In the genomic region with DNA sequence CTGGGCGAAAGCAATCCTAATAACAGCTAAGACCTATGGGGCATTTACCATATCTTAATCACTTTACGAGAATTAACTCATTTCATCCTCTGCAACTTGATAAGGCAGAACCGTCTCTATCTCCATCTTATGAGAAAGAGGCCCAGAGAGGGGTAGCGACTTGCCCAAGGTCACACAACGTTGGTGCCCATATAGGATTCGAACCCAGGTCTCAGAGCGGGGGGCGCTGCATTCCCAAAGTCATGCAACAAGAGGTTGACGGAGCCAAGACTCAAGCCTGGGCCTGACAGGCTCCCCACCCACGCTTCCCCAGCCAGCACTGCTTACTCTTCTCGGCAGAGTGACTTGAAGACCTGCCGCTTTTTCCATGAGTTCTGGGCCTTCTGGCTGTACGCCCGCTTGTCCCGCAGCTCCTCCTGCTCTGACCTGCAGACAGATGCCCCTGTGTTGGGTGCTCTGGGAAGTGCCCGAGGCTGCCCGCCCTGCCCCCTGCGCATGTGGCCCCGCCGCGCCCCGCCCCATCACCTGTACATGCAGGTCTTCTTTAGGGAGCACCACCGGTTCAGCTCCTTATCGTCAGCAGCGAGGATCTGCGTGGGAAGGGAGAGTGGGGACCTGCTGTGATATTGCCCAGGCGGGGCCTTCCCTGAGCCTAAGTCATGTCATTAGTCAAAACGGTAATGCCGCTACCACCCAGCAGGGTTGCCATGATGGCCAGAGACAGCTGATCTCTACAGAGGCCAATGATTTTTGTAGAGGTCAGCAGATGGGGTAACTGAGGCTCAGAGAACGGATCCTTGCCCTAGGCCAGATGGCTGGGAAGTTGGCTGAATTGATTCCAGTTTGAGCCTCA, we compare ENCODE assay signal across 11 cellular contexts. TPM values are rescaled to one million over a fixed set of nuclear protein-coding genes. Genes with fewer than 3 reads are reported as not detected.
DNase-seq lines count a peak whose midpoint lies in the region; ATAC-seq and TF ChIP-seq lines count a peak whose summit lies in the region.
"Had no signal": no experiment of that assay in that cellular context is flagged by ENCODE, and none has a peak within 500 bp of the region (broad histone marks: within the 10 kb centered on the region; RNA-seq: fewer than 3 reads in every experiment).

No MANE protein-coding gene starts in this region.

- H3K4me1 Mint-ChIP-seq in activated CD4-positive, alpha-beta memory T cell treated with anti-CD3 and anti-CD28 coated beads, Interleukin-2, amount 10 ng/mL, durations not matched to agents 7 days and 5 days, result peaks cover 51% of the 10 kb centered on the region

- POLR2A ChIA-PET in activated CD4-positive, alpha-beta memory T cell treated with anti-CD3 and anti-CD28 coated beads, Interleukin-2, amount 10 ng/mL, durations not matched to agents 7 days and 5 days (lab: Charles Lee), result interaction anchor here (1.2 to 9.8 kb wide), 3 partner anchors 8 to 127 kb away, joined by 3 to 141 read pairs (median 3); partner anchors contain the start of genes CDKN2D and KRI1

- H3K27ac Mint-ChIP-seq in activated CD4-positive, alpha-beta memory T cell treated with anti-CD3 and anti-CD28 coated beads, Interleukin-2, amount 10 ng/mL, durations not matched to agents 7 days and 5 days, result peak overlapping the region; percentile 99

- TF ChIP-seq CTCF in 22Rv1 (IDR thresholded peaks at IDR 0.05) (no peak), GM12864 (IDR thresholded peaks at IDR 0.05; ENCODE audit: low read depth, low read length, missing control alignments) (peak; percentile 23), fibroblast of the aortic adventitia (IDR thresholded peaks at IDR 0.05; ENCODE audit: insufficient read depth, low read length) (peak; percentile 8)

- CTCF ChIA-PET in activated CD4-positive, alpha-beta memory T cell treated with anti-CD3 and anti-CD28 coated beads, Interleukin-2, amount 10 ng/mL, durations not matched to agents 7 days and 5 days (lab: Charles Lee), result interaction anchor here (0.6 to 6.3 kb wide), 7 partner anchors 12 to 555 kb away, joined by 3 to 73 read pairs (median 12); partner anchors contain the start of genes CDKN2D and KRI1

- no peaks in the 10 kb centered on the region for H3K27me3 Mint-ChIP-seq in activated CD4-positive, alpha-beta memory T cell treated with anti-CD3 and anti-CD28 coated beads, Interleukin-2, amount 10 ng/mL, durations not matched to agents 7 days and 5 days

- no peak overlapping the region for H3K4me3 ChIP-seq in GM12864 (ENCODE audit: low read depth, low read length)
- H3K4me3 ChIP-seq in fibroblast of the aortic adventitia (ENCODE audit: low read depth, low read length), result no peak overlapping the region

- DNase-seq in GM12864 (ENCODE audit: low read depth) (no peak), fibroblast of the aortic adventitia (ENCODE audit: low read depth) (no peak), inferior parietal cortex (ENCODE audit: extremely low spot score) (no peak), NCI-H446 (lab: John Stamatoyannopoulos, UW) (no peak)
- no peak for DNase-seq in activated CD4-positive, alpha-beta memory T cell treated with anti-CD3 and anti-CD28 coated beads, Interleukin-2, amount 10 ng/mL, durations not matched to agents 7 days and 5 days
- DNase-seq: Karpas-422, SHP77 had no signal

- H3K27ac ChIP-seq in 22Rv1, result peak overlapping the region; percentile 30

- ATAC-seq in HG03108 (IDR thresholded peaks at IDR 0.05; ENCODE audit: unreplicated experiment) (no peak), HG02870 (IDR thresholded peaks at IDR 0.05; ENCODE audit: unreplicated experiment) (no peak)

- no peak overlapping the region for H3K4me3 Mint-ChIP-seq in activated CD4-positive, alpha-beta memory T cell treated with anti-CD3 and anti-CD28 coated beads, Interleukin-2, amount 10 ng/mL, durations not matched to agents 7 days and 5 days

- peaks cover 75% of the 10 kb centered on the region for H3K36me3 Mint-ChIP-seq in activated CD4-positive, alpha-beta memory T cell treated with anti-CD3 and anti-CD28 coated beads, Interleukin-2, amount 10 ng/mL, durations not matched to agents 7 days and 5 days (ENCODE audit: low read depth)

- no peaks in the 10 kb centered on the region for H3K9me3 Mint-ChIP-seq in activated CD4-positive, alpha-beta memory T cell treated with anti-CD3 and anti-CD28 coated beads, Interleukin-2, amount 10 ng/mL, durations not matched to agents 7 days and 5 days

RNA-seq across cellular contexts. Expression of gene KRI1, which starts 10.8 kb away (rescaled TPM):
- total RNA-seq in activated CD4-positive, alpha-beta memory T cell treated with anti-CD3 and anti-CD28 coated beads, Interleukin-2, amount 10 ng/mL, durations not matched to agents 7 days and 5 days, result 10 to 100 TPM; 45.5 TPM
- total RNA-seq in fibroblast of the aortic adventitia (ENCODE audit: low replicate concordance), result 11.1 and 25.0 TPM in 2 replicates

RNA-seq across cellular contexts. Expression of gene ATG4D, which starts 11.3 kb away (rescaled TPM):
- total RNA-seq in activated CD4-positive, alpha-beta memory T cell treated with anti-CD3 and anti-CD28 coated beads, Interleukin-2, amount 10 ng/mL, durations not matched to agents 7 days and 5 days, result 10 to 100 TPM; 38.1 to 39.2 TPM
- total RNA-seq in fibroblast of the aortic adventitia (ENCODE audit: low replicate concordance), result 6.3 and 11.4 TPM in 2 replicates

RNA-seq across cellular contexts. Expression of gene CDKN2D, which starts 13.8 kb away (rescaled TPM):
- 10 to 100 TPM; 85.4 to 89.4 TPM for total RNA-seq in activated CD4-positive, alpha-beta memory T cell treated with anti-CD3 and anti-CD28 coated beads, Interleukin-2, amount 10 ng/mL, durations not matched to agents 7 days and 5 days
- total RNA-seq in fibroblast of the aortic adventitia (ENCODE audit: low replicate concordance), result 3.8 and 9.2 TPM in 2 replicates

RNA-seq across cellular contexts. Expression of gene AP1M2, which starts 32.1 kb away (rescaled TPM):
- not detected for total RNA-seq in activated CD4-positive, alpha-beta memory T cell treated with anti-CD3 and anti-CD28 coated beads, Interleukin-2, amount 10 ng/mL, durations not matched to agents 7 days and 5 days
- not detected in 2 replicates for total RNA-seq in fibroblast of the aortic adventitia (ENCODE audit: low replicate concordance)
- total RNA-seq: activated CD8-positive, alpha-beta memory T cell treated with anti-CD3 and anti-CD28 coated beads for 36 hours had no signal

RNA-seq across cellular contexts. Expression of gene S1PR5, which starts 37.7 kb away (rescaled TPM):
- total RNA-seq in activated CD4-positive, alpha-beta memory T cell treated with anti-CD3 and anti-CD28 coated beads, Interleukin-2, amount 10 ng/mL, durations not matched to agents 7 days and 5 days, result under 1 TPM; 0.63 to 0.68 TPM
- total RNA-seq in fibroblast of the aortic adventitia (ENCODE audit: low replicate concordance), result 0.27 and 0.41 TPM in 2 replicates
